ENCODE assay signal across 16 cellular contexts in genomic region chr6:37608587-37608986, GRCh38.
A peak's percentile ranks its signal among the peaks of the same experiment; 100 is the strongest.
DNase-seq lines count a peak whose midpoint lies in the region; ATAC-seq and TF ChIP-seq lines count a peak whose summit lies in the region.
"Had no signal": no experiment of that assay in that cellular context is flagged by ENCODE, and none has a peak within 500 bp of the region (broad histone marks: within the 10 kb centered on the region; RNA-seq: fewer than 3 reads in every experiment).

No MANE protein-coding gene starts in this region.

- H3K9me3 ChIP-seq in SK-N-SH (no peaks in the 10 kb centered on the region), sigmoid colon (no peaks in the 10 kb centered on the region)
- H3K9me3 ChIP-seq: BLaER1, Caco-2 had no signal

- H3K79me2 ChIP-seq in SK-N-SH (ENCODE audit: insufficient read depth) = no peaks in the 10 kb centered on the region

- no peak for ATAC-seq in SK-N-SH treated with all-trans-retinoic acid at 6 μM for 48 hours
- ATAC-seq in esophagus mucosa = peak; percentile 78
- ATAC-seq in GM19324 (IDR thresholded peaks at IDR 0.05; ENCODE audit: low FRiP score, unreplicated experiment) = no peak
- ATAC-seq: CD8-positive, alpha-beta T cell; GM12878 had no signal

- H3K27me3 ChIP-seq in SK-N-SH (ENCODE audit: insufficient read depth) (no peaks in the 10 kb centered on the region; the same call in 1 of the 2 replicates), sigmoid colon (no peaks in the 10 kb centered on the region)
- H3K27me3 ChIP-seq: BLaER1 had no signal

- TF ChIP-seq CTCF in SK-N-SH (IDR thresholded peaks at IDR 0.05) (no peak), sigmoid colon (IDR thresholded peaks at IDR 0.05) (no peak)

- H3K36me3 ChIP-seq in SK-N-SH (replicated peaks in 1 of 2; ENCODE audit: control insufficient read depth in 1 of 2, insufficient read depth in 2 of 2, low read length in 1 of 2) (no peaks in the 10 kb centered on the region), sigmoid colon (no peaks in the 10 kb centered on the region)
- H3K36me3 ChIP-seq: BLaER1 had no signal

- no peaks in the 10 kb centered on the region for H3K9me2 ChIP-seq in SK-N-SH

- POLR2A ChIA-PET in SK-N-SH (lab: Yijun Ruan, JAX) = no interaction called here

- no peak for TF ChIP-seq RAD21 in SK-N-SH (IDR thresholded peaks at IDR 0.05; ENCODE audit: low read length)

- TF ChIP-seq EP300 in SK-N-SH (IDR thresholded peaks at IDR 0.05; ENCODE audit: borderline replicate concordance in 1 of 2, low read depth in 1 of 2, low read length in 1 of 2) (no peak), sigmoid colon (IDR thresholded peaks at IDR 0.05) (no peak)

- WGBS in SK-N-SH (ENCODE audit: low lambda C conversion rate) = 50% methylated on average over 1 of the region's 1 CpG
- WGBS in sigmoid colon, 2 donors = 63 to 75% methylated on average over 1 of the region's 1 CpG

- no peak overlapping the region for H3K4me2 ChIP-seq in SK-N-SH
- H3K4me2 ChIP-seq: BLaER1, GM23338 had no signal

- CTCF ChIA-PET in SK-N-SH (lab: Yijun Ruan, JAX) = interaction anchor here (0.5 to 3.1 kb wide), 14 partner anchors 13 to 155 kb away, joined by 3 to 18 read pairs (median 3); no protein-coding TSS in a partner anchor

- no peak overlapping the region for H3K4me3 ChIP-seq in SK-N-SH (ENCODE audit: low read depth in 2 of 2, low read length in 1 of 2)
- H3K4me3 ChIP-seq in sigmoid colon = no peak overlapping the region
- H3K4me3 ChIP-seq: BLaER1, GM12878, GM23338 had no signal

- no peaks in the 10 kb centered on the region for H3F3A ChIP-seq in SK-N-SH (replicated peaks; ENCODE audit: insufficient read depth)

- H4K20me1 ChIP-seq in SK-N-SH (ENCODE audit: insufficient read depth) = no peaks in the 10 kb centered on the region
- H4K20me1 ChIP-seq: BLaER1 had no signal

- no peak for TF ChIP-seq POLR2A in sigmoid colon (IDR thresholded peaks at IDR 0.05)

- no peak for DNase-seq in SK-N-SH
- peak; percentile 4 for DNase-seq in sigmoid colon
- DNase-seq in NCI-H526 treated with DMSO at 0.1 percent for 48 hours (lab: John Stamatoyannopoulos, UW) = no peak
- DNase-seq: CD4-positive, CD25-positive, alpha-beta regulatory T cell; CD8-positive, alpha-beta T cell; DMS79; GDM1 had no signal

- intact Hi-C loops in sigmoid colon (cut with DNase I) = no loop called here

- H3K4me1 ChIP-seq in SK-N-SH (ENCODE audit: control insufficient read depth in 1 of 2, insufficient read depth in 2 of 2, low read depth in 1 of 2, low read length in 1 of 2) (no peaks in the 10 kb centered on the region), sigmoid colon (no peaks in the 10 kb centered on the region)
- H3K4me1 ChIP-seq: BLaER1, Caco-2 had no signal

- no peak overlapping the region for H3K9ac ChIP-seq in SK-N-SH
- H3K9ac ChIP-seq: BLaER1 had no signal

- H3K27ac ChIP-seq in SK-N-SH (ENCODE audit: low read depth in 2 of 2, low read length in 1 of 2) (no peak overlapping the region), sigmoid colon (no peak overlapping the region)
- H3K27ac ChIP-seq: 22Rv1, BLaER1, C4-2B had no signal

- H2AFZ ChIP-seq in SK-N-SH (ENCODE audit: low read depth) = no peak overlapping the region
- H2AFZ ChIP-seq: GM23338 had no signal

TF ChIP-seq in SK-N-SH, 30 proteins besides CTCF, POLR2A, EP300 and RAD21:
- TF ChIP-seq GABPA (IDR thresholded peaks at IDR 0.05; ENCODE audit: low read depth) (no peak), NFIC (IDR thresholded peaks at IDR 0.05; ENCODE audit: borderline replicate concordance) (no peak), RXRA (IDR thresholded peaks at IDR 0.05; ENCODE audit: borderline replicate concordance, low read depth) (no peak), REST (IDR thresholded peaks at IDR 0.05; ENCODE audit: low read depth, low read length) (0 out of 2 replicates have a peak, but pooled peaks have one; percentile 32), USF2 (IDR thresholded peaks at IDR 0.05; ENCODE audit: borderline replicate concordance, low read depth, low read length) (no peak)

TF ChIP-seq in SK-N-SH treated with all-trans-retinoic acid at 6 μM for 48 hours, 23 proteins besides CTCF, POLR2A, EP300 and RAD21:
- no peak for TF ChIP-seq PATZ1 (CRISPR knock-in tag; IDR thresholded peaks at IDR 0.05; ENCODE audit: borderline replicate concordance)
- TF ChIP-seq ZC3H10 (CRISPR knock-in tag; IDR thresholded peaks at IDR 0.05) = no peak
- no peak for TF ChIP-seq ARNTL (CRISPR knock-in tag; IDR thresholded peaks at IDR 0.05; ENCODE audit: borderline replicate concordance, low read depth)
- TF ChIP-seq ZFP3 (CRISPR knock-in tag; IDR thresholded peaks at IDR 0.05) = no peak
- TF ChIP-seq ZFP30 (CRISPR knock-in tag; IDR thresholded peaks at IDR 0.05) = no peak
- TF ChIP-seq ZNF8 (CRISPR knock-in tag; IDR thresholded peaks at IDR 0.05) = no peak
- TF ChIP-seq CREB5 (CRISPR knock-in tag; IDR thresholded peaks at IDR 0.05; ENCODE audit: low read depth) = no peak
- TF ChIP-seq TCF4 (CRISPR knock-in tag; IDR thresholded peaks at IDR 0.05; ENCODE audit: borderline replicate concordance) = no peak
- no peak for TF ChIP-seq POU6F1 (CRISPR knock-in tag; IDR thresholded peaks at IDR 0.05; ENCODE audit: borderline replicate concordance, low read depth)
- TF ChIP-seq ESRRG (CRISPR knock-in tag; IDR thresholded peaks at IDR 0.05) = no peak
- TF ChIP-seq OSR1 (CRISPR knock-in tag; IDR thresholded peaks at IDR 0.05) = no peak
- TF ChIP-seq RARB (CRISPR knock-in tag; IDR thresholded peaks at IDR 0.05) = no peak
- TF ChIP-seq GLIS3 (CRISPR knock-in tag; IDR thresholded peaks at IDR 0.05) = no peak
- no peak for TF ChIP-seq ISL1 (CRISPR knock-in tag; IDR thresholded peaks at IDR 0.05)
- no peak for TF ChIP-seq BACH2 (CRISPR knock-in tag; IDR thresholded peaks at IDR 0.05; ENCODE audit: borderline replicate concordance)
- no peak for TF ChIP-seq ZNF70 (CRISPR knock-in tag; IDR thresholded peaks at IDR 0.05)
